Comparison of ENCODE assay signal across 27 cellular contexts in the genomic region with DNA sequence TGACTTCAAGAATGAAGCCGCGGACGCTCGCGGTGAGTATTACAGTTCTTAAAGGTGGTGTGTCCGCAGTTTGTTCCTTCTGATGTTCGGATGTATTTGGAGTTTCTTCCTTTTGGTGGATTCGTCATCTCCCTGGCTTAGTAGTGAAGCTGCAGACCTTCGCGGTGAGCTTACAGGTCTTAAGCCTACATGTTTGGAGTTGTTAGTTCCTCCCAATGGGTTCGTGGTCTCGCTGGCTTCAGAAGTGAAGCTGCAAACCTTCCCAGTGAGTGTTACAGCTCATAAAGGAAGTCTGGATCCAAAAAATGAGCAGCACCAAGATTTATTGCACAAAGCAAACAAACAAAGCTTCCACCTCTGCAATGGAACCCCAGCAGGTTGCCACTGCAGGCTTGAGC. TPM values are rescaled to one million over a fixed set of nuclear protein-coding genes. Genes with fewer than 3 reads are reported as not detected.
"Had no signal": no experiment of that assay in that cellular context is flagged by ENCODE, and none has a peak within 500 bp of the region (broad histone marks: within the 10 kb centered on the region; RNA-seq: fewer than 3 reads in every experiment).

No MANE protein-coding gene starts in this region.

- H3K9me3 ChIP-seq: MG63 had no signal

- H3K27ac ChIP-seq: KMS-11 had no signal

- H3K4me2 ChIP-seq: KMS-11 had no signal

- H3K27me3 ChIP-seq: MG63 had no signal

- H3K9ac ChIP-seq: KMS-11 had no signal

- ATAC-seq: activated T-helper 17 cell treated with anti-CD3 and anti-CD28 coated beads, Interleukin-2, amount 50 U/mL, for 72 hours; T-helper 17 cell had no signal

- H3K4me3 ChIP-seq: MG63 had no signal

- DNase-seq: activated CD4-positive, alpha-beta memory T cell treated with anti-CD3 and anti-CD28 coated beads for 36 hours; activated CD4-positive, alpha-beta T cell treated with anti-CD3 and anti-CD28 coated beads, Interleukin-2, amount 10 ng/mL, durations not matched to agents 7 days and 5 days; activated CD4-positive, CD25-positive, alpha-beta regulatory T cell; activated gamma-delta T cell; activated naive CD4-positive, alpha-beta T cell treated with anti-CD3 and anti-CD28 coated beads, Interleukin-2, amount 10 ng/mL, durations not matched to agents 7 days and 5 days; activated naive CD8-positive, alpha-beta T cell treated with anti-CD3 and anti-CD28 coated beads for 36 hours; activated T-cell treated with anti-CD3 and anti-CD28 coated beads for 4 hours; activated T-cell treated with anti-CD3 and anti-CD28 coated beads, Interleukin-2, amount 50 U/mL, for 48 hours; MG63; MV-4-11; NCI-H1092 treated with DMSO at 0.1 percent for 48 hours; NCI-H1417 treated with DMSO at 0.1 percent for 48 hours; NCI-H1694; NCI-H2029; NCI-H2107; NCI-H2171 treated with DMSO at 0.1 percent for 48 hours; NCI-H226; NCI-H526; NCI-H82; SIG-M5; T-helper 17 cell; T-helper 9 cell had no signal

- H3K36me3 ChIP-seq: MG63 had no signal

RNA-seq across cellular contexts. Expression of gene LDLRAD1, which starts 14.7 kb away (rescaled TPM):
- total RNA-seq: activated CD4-positive, alpha-beta memory T cell treated with anti-CD3 and anti-CD28 coated beads for 36 hours; activated CD4-positive, alpha-beta T cell treated with anti-CD3 and anti-CD28 coated beads, Interleukin-2, amount 10 ng/mL, durations not matched to agents 7 days and 5 days; activated CD8-positive, alpha-beta memory T cell treated with anti-CD3 and anti-CD28 coated beads for 36 hours; activated naive CD8-positive, alpha-beta T cell treated with anti-CD3 and anti-CD28 coated beads for 36 hours; activated T-helper 17 cell treated with anti-CD3 and anti-CD28 coated beads, Interleukin-2, amount 50 U/mL, for 72 hours; OCI-LY7; RPMI7951; T-helper 17 cell had no signal
